17 cellular contexts compared by ENCODE assay signal in genomic region chr16:704047-704446, GRCh38. TPM values are rescaled to one million over a fixed set of nuclear protein-coding genes. Genes with fewer than 3 reads are reported as not detected.
A peak's percentile ranks its signal among the peaks of the same experiment; 100 is the strongest.
DNase-seq lines count a peak whose midpoint lies in the region; ATAC-seq and TF ChIP-seq lines count a peak whose summit lies in the region.
"Had no signal": no experiment of that assay in that cellular context is flagged by ENCODE, and none has a peak within 500 bp of the region (broad histone marks: within the 10 kb centered on the region; RNA-seq: fewer than 3 reads in every experiment).

No MANE protein-coding gene starts in this region.

- POLR2A ChIA-PET in Panc1 (lab: Charles Lee) = no interaction called here

- H3K4me1 ChIP-seq in Panc1 (ENCODE audit: control insufficient read depth, insufficient read depth, low read length) = peaks cover 6% of the 10 kb centered on the region
- peaks cover 46% of the 10 kb centered on the region for H3K4me1 ChIP-seq in neuron (ENCODE audit: insufficient read depth, low read length)
- H3K4me1 ChIP-seq in effector memory CD4-positive, alpha-beta T cell (ENCODE audit: control insufficient read depth, insufficient read depth, low read length, poor library complexity, severe bottlenecking) = peaks cover 43% of the 10 kb centered on the region

- BruUV-seq in Panc1 (replicated peaks; lab: Mats Ljungman, UMichigan) = no TSS peak

- no peak overlapping the region for H2AFZ ChIP-seq in neuron (ENCODE audit: low read depth, low read length)
- H2AFZ ChIP-seq: GM23338 had no signal

- CTCF ChIA-PET in Panc1 (lab: Charles Lee) = no interaction called here

- TF ChIP-seq CTCF in Panc1 (IDR thresholded peaks at IDR 0.05) (no peak), GM13977 (IDR thresholded peaks at IDR 0.05; ENCODE audit: extremely low read depth, insufficient read depth, missing control alignments) (no peak)

- H3K27me3 ChIP-seq in Panc1 (ENCODE audit: control insufficient read depth, insufficient read depth, low read length) = no peaks in the 10 kb centered on the region
- no peaks in the 10 kb centered on the region for H3K27me3 ChIP-seq in neuron (ENCODE audit: insufficient read depth, low read length)
- peaks cover 55% of the 10 kb centered on the region for H3K27me3 ChIP-seq in effector memory CD4-positive, alpha-beta T cell (replicated peaks; ENCODE audit: control insufficient read depth, insufficient read depth, low read length, poor library complexity, severe bottlenecking)

- H3K9me3 ChIP-seq in Panc1 (ENCODE audit: control insufficient read depth, insufficient read depth, low read depth, low read length) = no peaks in the 10 kb centered on the region
- H3K9me3 ChIP-seq in neuron (ENCODE audit: low read length) = no peaks in the 10 kb centered on the region
- no peaks in the 10 kb centered on the region for H3K9me3 ChIP-seq in effector memory CD4-positive, alpha-beta T cell (ENCODE audit: control insufficient read depth, low read length)

- intact Hi-C loops in Panc1 (cut with micrococcal nuclease; ENCODE audit: unreplicated experiment) = no loop called here

- H3K27ac ChIP-seq in Panc1 (ENCODE audit: low read length) (no peak overlapping the region), caudate nucleus (ENCODE audit: low read depth, low read length) (peak overlapping the region; percentile 62)
- no peak overlapping the region for H3K27ac ChIP-seq in effector memory CD4-positive, alpha-beta T cell (ENCODE audit: insufficient read depth, low read length, poor library complexity, severe bottlenecking)

- H3K4me3 ChIP-seq in Panc1 (ENCODE audit: low read depth in 2 of 2, low read length in 2 of 2) = peak overlapping the region; percentile 55 to 56; a peak in 2 of 4 replicates
- H3K4me3 ChIP-seq in neuron (ENCODE audit: low read length) = peak overlapping the region; percentile 59
- H3K4me3 ChIP-seq in effector memory CD4-positive, alpha-beta T cell (ENCODE audit: insufficient read depth, low read depth, low read length, poor library complexity, severe bottlenecking) = no peak overlapping the region

- in situ Hi-C loops in Panc1 (cut with HindIII; ENCODE audit: low pct_unique_long_range_greater_than_20kb, low sequenced_read_pairs) = no loop called here
- in situ Hi-C loops in GM13977 (cut with MboI; ENCODE audit: low pct_unique_long_range_greater_than_20kb, low sequenced_read_pairs, unreplicated experiment) = no loop called here

- H3K36me3 ChIP-seq in Panc1 (ENCODE audit: control insufficient read depth, insufficient read depth, low read length) (peaks cover 5% of the 10 kb centered on the region; the same call in 1 of the 2 replicates), neuron (ENCODE audit: insufficient read depth, low read length) (no peaks in the 10 kb centered on the region)
- H3K36me3 ChIP-seq in effector memory CD4-positive, alpha-beta T cell (ENCODE audit: control insufficient read depth, insufficient read depth, low read length) = no peaks in the 10 kb centered on the region

- DNase-seq in COLO668 (lab: John Stamatoyannopoulos, UW; ENCODE audit: unreplicated experiment) (peak; percentile 25), Panc1 (ENCODE audit: low read depth, low spot score) (no peak), caudate nucleus (lab: John Stamatoyannopoulos, UW) (no peak), GM13977 (ENCODE audit: low spot score) (no peak)
- DNase-seq in effector memory CD4-positive, alpha-beta T cell = no peak
- DNase-seq: CD4-positive, CD25-positive, alpha-beta regulatory T cell; COR-L47; IMR-90; MV-4-11; NCI-H1105 treated with DMSO at 0.1 percent for 48 hours; NCI-H1694; NCI-H2081 treated with DMSO at 0.1 percent for 48 hours; NCI-H2171 treated with DMSO at 0.1 percent for 48 hours; NCI-H524 treated with DMSO at 0.1 percent for 48 hours had no signal

- ATAC-seq in Panc1 = no peak
- no peak for ATAC-seq in HG02610 (IDR thresholded peaks at IDR 0.05; ENCODE audit: unreplicated experiment)

RNA-seq across cellular contexts. Expression of gene FBXL16, which starts 1.6 kb away (rescaled TPM):
- 28.0 TPM for total RNA-seq in Panc1 (2021; ENCODE audit: unreplicated experiment)
- 46.0 TPM for polyA plus RNA-seq in Panc1 (2012; ENCODE audit: insufficient read length)

RNA-seq across cellular contexts. Expression of gene METRN, which starts 10.9 kb away (rescaled TPM):
- 407 TPM for total RNA-seq in Panc1 (2021; ENCODE audit: unreplicated experiment)
- 561 TPM for polyA plus RNA-seq in Panc1 (2012; ENCODE audit: insufficient read length)

RNA-seq across cellular contexts. Expression of gene WDR24, which starts 13.8 kb away (rescaled TPM):
- total RNA-seq in Panc1 (2021; ENCODE audit: unreplicated experiment) = 17.9 TPM
- polyA plus RNA-seq in Panc1 (2012; ENCODE audit: insufficient read length) = 23.4 TPM

RNA-seq across cellular contexts. Expression of gene ANTKMT, which starts 16.9 kb away (rescaled TPM):
- 93.6 TPM for total RNA-seq in Panc1 (2021; ENCODE audit: unreplicated experiment)
- 75.7 TPM for polyA plus RNA-seq in Panc1 (2012; ENCODE audit: insufficient read length)

RNA-seq across cellular contexts. Expression of gene JMJD8, which starts 19.9 kb away (rescaled TPM):
- 73.9 TPM for total RNA-seq in Panc1 (2021; ENCODE audit: unreplicated experiment)
- polyA plus RNA-seq in Panc1 (2012; ENCODE audit: insufficient read length) = 136 TPM
